Comparison of ENCODE assay signal across 1 cellular context in genomic region chr19:41353466-41354342, GRCh38.
TF ChIP-seq lines count a peak whose summit lies in the region.

Gene TGFB1 (minus strand): TSS chr19:41353922. CDS start chr19:41353044, 878 bp downstream.

TF ChIP-seq in HEK293, 187 proteins besides CTCF, POLR2A, EP300 and RAD21 (continued from another document and continues in another):
- peak; percentile 95 for TF ChIP-seq GLIS1 (tag by site-specific recombination; IDR thresholded peaks at IDR 0.05)
- TF ChIP-seq IKZF3 (tag by site-specific recombination; IDR thresholded peaks at IDR 0.05), result peak; percentile 69
- no peak for TF ChIP-seq ZNF580 (tag by site-specific recombination; IDR thresholded peaks at IDR 0.05)
- TF ChIP-seq ZNF747 (tag by site-specific recombination; IDR thresholded peaks at IDR 0.05), result no peak
- peak; percentile 75 for TF ChIP-seq KLF10 (tag by site-specific recombination; IDR thresholded peaks at IDR 0.05)
- no peak for TF ChIP-seq ZNF433 (tag by site-specific recombination; IDR thresholded peaks at IDR 0.05; ENCODE audit: low read depth)
- TF ChIP-seq KLF7 (tag by site-specific recombination; IDR thresholded peaks at IDR 0.05; ENCODE audit: borderline replicate concordance), result peak; percentile 67; the same call in 1 of the 2 replicates
- TF ChIP-seq GLIS2 (tag by site-specific recombination; IDR thresholded peaks at IDR 0.05), result peak; percentile 88
- no peak; the same call in 1 of the 2 replicates for TF ChIP-seq ZNF654 (tag by site-specific recombination; IDR thresholded peaks at IDR 0.05; ENCODE audit: low read depth)
- TF ChIP-seq KLF16 (tag by site-specific recombination; IDR thresholded peaks at IDR 0.05), result peak; percentile 92
- no peak for TF ChIP-seq ZNF114 (tag by site-specific recombination; IDR thresholded peaks at IDR 0.05)
- peak; percentile 44 for TF ChIP-seq EGR2 (tag by site-specific recombination; IDR thresholded peaks at IDR 0.05; ENCODE audit: low read depth)
- no peak for TF ChIP-seq ZSCAN4 (tag by site-specific recombination; IDR thresholded peaks at IDR 0.05)
- TF ChIP-seq ZNF548 (tag by site-specific recombination; IDR thresholded peaks at IDR 0.05), result no peak
- TF ChIP-seq ZBTB7A (tag by site-specific recombination; IDR thresholded peaks at IDR 0.05; ENCODE audit: low read depth), result 0 out of 2 replicates have a peak, but pooled peaks have one; percentile 42
- no peak for TF ChIP-seq SALL2 (tag by site-specific recombination; IDR thresholded peaks at IDR 0.05; ENCODE audit: borderline replicate concordance)
- no peak for TF ChIP-seq REST (tag by site-specific recombination; IDR thresholded peaks at IDR 0.05)
- TF ChIP-seq ZNF624 (tag by site-specific recombination; IDR thresholded peaks at IDR 0.05), result no peak
- peak; percentile 92 for TF ChIP-seq ZFHX2 (tag by site-specific recombination; conservative IDR thresholded peaks at IDR 0.05)
- no peak for TF ChIP-seq FEZF1 (tag by site-specific recombination; IDR thresholded peaks at IDR 0.05)
- TF ChIP-seq ZNF692 (tag by site-specific recombination; IDR thresholded peaks at IDR 0.05), result peak; percentile 50
- peak; percentile 50; the same call in 1 of the 2 replicates for TF ChIP-seq ZBTB17 (tag by site-specific recombination; IDR thresholded peaks at IDR 0.05)
- TF ChIP-seq BCL11B (tag by site-specific recombination; IDR thresholded peaks at IDR 0.05; ENCODE audit: low read depth), result no peak; the same call in 1 of the 2 replicates
- TF ChIP-seq ZNF398 (tag by site-specific recombination; IDR thresholded peaks at IDR 0.05), result peak; percentile 98
- TF ChIP-seq ZXDB (tag by site-specific recombination; IDR thresholded peaks at IDR 0.05), result peak; percentile 37; the same call in 1 of the 2 replicates
- TF ChIP-seq SCRT2 (tag by site-specific recombination; IDR thresholded peaks at IDR 0.05), result no peak; the same call in none of the 2 replicates
- TF ChIP-seq PRDM6 (tag by site-specific recombination; IDR thresholded peaks at IDR 0.05), result no peak
- peak; percentile 92 for TF ChIP-seq KLF9 (tag by site-specific recombination; IDR thresholded peaks at IDR 0.05; ENCODE audit: low read depth)
- TF ChIP-seq ZNF335 (tag by site-specific recombination; conservative IDR thresholded peaks at IDR 0.05), result peak; percentile 76
- TF ChIP-seq SP3 (tag by site-specific recombination; IDR thresholded peaks at IDR 0.05), result peak; percentile 96
- no peak for TF ChIP-seq ZNF510 (tag by site-specific recombination; IDR thresholded peaks at IDR 0.05; ENCODE audit: insufficient replicate concordance)
- peak; percentile 69 for TF ChIP-seq ZIC2 (tag by site-specific recombination; IDR thresholded peaks at IDR 0.05)
- peak; percentile 77; the same call in 1 of the 2 replicates for TF ChIP-seq ZNF561 (tag by site-specific recombination; IDR thresholded peaks at IDR 0.05; ENCODE audit: borderline replicate concordance)
- 0 out of 2 replicates have a peak, but pooled peaks have one; percentile 20 for TF ChIP-seq PBX3 (CRISPR knock-in tag; IDR thresholded peaks at IDR 0.05)
- TF ChIP-seq ZNF600 (tag by site-specific recombination; IDR thresholded peaks at IDR 0.05), result peak; percentile 53; the same call in 1 of the 2 replicates
- peak; percentile 73 for TF ChIP-seq SP2 (tag by site-specific recombination; IDR thresholded peaks at IDR 0.05)
- TF ChIP-seq PATZ1 (tag by site-specific recombination; IDR thresholded peaks at IDR 0.05), result peak; percentile 93
- TF ChIP-seq ZSCAN16 (tag by site-specific recombination; IDR thresholded peaks at IDR 0.05), result no peak
- TF ChIP-seq ZNF341 (tag by site-specific recombination; IDR thresholded peaks at IDR 0.05; ENCODE audit: low read depth), result peak; percentile 89
- peak; percentile 36; the same call in 1 of the 2 replicates for TF ChIP-seq ZNF76 (tag by site-specific recombination; IDR thresholded peaks at IDR 0.05; ENCODE audit: borderline replicate concordance, low read depth)
- TF ChIP-seq ZNF155 (tag by site-specific recombination; IDR thresholded peaks at IDR 0.05), result no peak
- peak; percentile 36; the same call in 1 of the 2 replicates for TF ChIP-seq ZFP69B (tag by site-specific recombination; IDR thresholded peaks at IDR 0.05)
- no peak for TF ChIP-seq PRDM10 (tag by site-specific recombination; IDR thresholded peaks at IDR 0.05)
